8 cellular contexts compared by ENCODE assay signal in the genomic region with DNA sequence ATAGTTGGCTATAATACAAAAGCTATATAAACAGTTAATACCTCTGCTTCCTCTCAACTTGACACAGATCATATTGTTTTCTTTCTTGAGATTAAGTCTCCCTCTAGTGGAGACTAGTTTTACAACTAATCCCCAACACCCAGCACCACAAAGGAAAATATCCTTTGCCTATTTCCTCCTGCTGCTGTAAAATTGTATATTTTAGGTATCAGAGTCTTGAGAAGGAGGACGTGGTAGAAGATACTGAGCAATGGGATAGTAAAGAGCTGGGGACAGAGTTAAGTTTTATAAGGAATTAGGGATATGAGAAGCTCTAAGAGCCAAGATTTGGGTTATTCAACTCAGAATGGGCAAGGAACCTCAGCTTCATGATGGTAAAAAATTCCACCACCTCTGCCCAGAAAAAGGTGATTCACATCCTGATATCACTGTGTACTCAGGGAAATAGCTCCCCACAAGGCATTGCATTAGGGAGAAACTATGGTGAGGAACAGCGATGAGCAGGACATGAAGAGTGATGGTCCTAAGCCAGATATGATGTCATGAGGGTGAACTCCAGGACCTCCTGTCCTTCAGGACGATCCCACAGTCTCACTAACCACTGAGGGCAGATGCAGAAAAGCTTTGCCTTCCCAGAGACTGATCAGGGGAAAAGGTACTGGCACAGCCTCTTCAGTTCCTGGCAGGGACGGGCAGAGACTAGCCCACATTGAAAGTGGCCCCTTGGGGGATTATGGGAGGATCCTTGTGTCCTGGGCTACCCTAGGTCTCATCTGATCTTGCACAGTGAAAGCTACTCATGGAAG. TPM values are rescaled to one million over a fixed set of nuclear protein-coding genes. Genes with fewer than 3 reads are reported as not detected.
DNase-seq lines count a peak whose midpoint lies in the region; ATAC-seq and TF ChIP-seq lines count a peak whose summit lies in the region.

No MANE protein-coding gene starts in this region.

- peaks cover 16% of the 10 kb centered on the region for H3K4me1 Mint-ChIP-seq in WTC11

- no peaks in the 10 kb centered on the region for H3K9me3 Mint-ChIP-seq in WTC11

- DNase-seq in Ammon's horn (ENCODE audit: low spot score) (peak; percentile 61), GM20000 (ENCODE audit: low spot score) (peak; percentile 45), NCI-H2107 treated with DMSO at 0.1 percent for 48 hours (lab: John Stamatoyannopoulos, UW; ENCODE audit: unreplicated experiment) (peak; percentile 57), WTC11 (ENCODE audit: low spot score) (no peak), glomerular visceral epithelial cell (ENCODE audit: extremely low spot score) (peak; percentile 66), putamen (ENCODE audit: low spot score) (peak; percentile 47)
- DNase-seq in stimulated activated CD4-positive, alpha-beta T cell treated with anti-CD3 and anti-CD28 coated beads, Interleukin-2, amount 100 ng/mL, for 48 hours: no peak

- CTCF ChIA-PET in WTC11 (lab: Charles Lee): interaction anchor here (0.6 to 3.1 kb wide), 32 partner anchors 15 to 311 kb away, joined by 3 to 24 read pairs (median 4); partner anchors contain the start of genes ADAMTS4, APOA2, B4GALT3 and KLHDC9

- no peak overlapping the region for H3K4me3 Mint-ChIP-seq in WTC11

- peak; percentile 53 for TF ChIP-seq CTCF in GM20000 (IDR thresholded peaks at IDR 0.05; ENCODE audit: extremely low read depth, missing control alignments)
- TF ChIP-seq CTCF in WTC11 (IDR thresholded peaks at IDR 0.05): peak; percentile 36; the same call in 1 of the 2 replicates

- H3K36me3 Mint-ChIP-seq in WTC11: no peaks in the 10 kb centered on the region

- ATAC-seq in WTC11: peak; percentile 62
- no peak for ATAC-seq in GM19452 (IDR thresholded peaks at IDR 0.05; ENCODE audit: unreplicated experiment)

- H3K27me3 Mint-ChIP-seq in WTC11 (ENCODE audit: low read depth): no peaks in the 10 kb centered on the region

- POLR2A ChIA-PET in WTC11 (lab: Charles Lee): interaction anchor here (0.6 kb wide), 1 partner anchor 157 kb away, joined by 4 read pairs; the partner anchor contains the start of gene TOMM40L

- no peak overlapping the region for H3K27ac Mint-ChIP-seq in WTC11

TF ChIP-seq in WTC11, 78 proteins besides CTCF, POLR2A, EP300 and RAD21:
- TF ChIP-seq CBFB (CRISPR knock-in tag; IDR thresholded peaks at IDR 0.05; ENCODE audit: low read depth): no peak
- TF ChIP-seq MXD4 (CRISPR knock-in tag; IDR thresholded peaks at IDR 0.05; ENCODE audit: borderline replicate concordance): no peak
- TF ChIP-seq EMX1 (CRISPR knock-in tag; IDR thresholded peaks at IDR 0.05): no peak
- no peak for TF ChIP-seq TCF7 (CRISPR knock-in tag; IDR thresholded peaks at IDR 0.05; ENCODE audit: low read depth)
- TF ChIP-seq NFATC4 (CRISPR knock-in tag; IDR thresholded peaks at IDR 0.05): no peak
- TF ChIP-seq OVOL2 (CRISPR knock-in tag; IDR thresholded peaks at IDR 0.05; ENCODE audit: borderline replicate concordance): no peak
- TF ChIP-seq ZBTB21 (CRISPR knock-in tag; IDR thresholded peaks at IDR 0.05; ENCODE audit: borderline replicate concordance): no peak
- no peak for TF ChIP-seq TEAD4 (CRISPR knock-in tag; IDR thresholded peaks at IDR 0.05)
- no peak for TF ChIP-seq TEAD1 (CRISPR knock-in tag; IDR thresholded peaks at IDR 0.05)
- no peak for TF ChIP-seq GRHL2 (CRISPR knock-in tag; IDR thresholded peaks at IDR 0.05; ENCODE audit: insufficient replicate concordance, severe bottlenecking)
- no peak for TF ChIP-seq GABPB1 (CRISPR knock-in tag; IDR thresholded peaks at IDR 0.05)
- TF ChIP-seq AR (CRISPR knock-in tag; IDR thresholded peaks at IDR 0.05): no peak
- TF ChIP-seq ATF1 (CRISPR knock-in tag; IDR thresholded peaks at IDR 0.05): no peak
TF ChIP-seq in WTC11: peak in this region for 0.

RNA-seq across cellular contexts. Expression of gene CFAP126, which starts 14.7 kb away (rescaled TPM):
- total RNA-seq in WTC11 (2021): not detected in 3 replicates

Comparison
In these comparisons a context has a peak if more than half of its experiments do, and no peak if none do; other contexts are left out.
1. DNase-seq: peak in Ammon's horn (single experiment), GM20000 (single experiment), NCI-H2107 treated with DMSO at 0.1 percent for 48 hours (single experiment), glomerular visceral epithelial cell (single experiment) and putamen (single experiment); none in WTC11 (single experiment) and stimulated activated CD4-positive, alpha-beta T cell treated with anti-CD3 and anti-CD28 coated beads, Interleukin-2, amount 100 ng/mL, for 48 hours (0 of 2).